8 cellular contexts compared by ENCODE assay signal in genomic region chr19:7395793-7396192, GRCh38. TPM values are rescaled to one million over a fixed set of nuclear protein-coding genes. Genes with fewer than 3 reads are reported as not detected.
DNase-seq lines count a peak whose midpoint lies in the region; ATAC-seq and TF ChIP-seq lines count a peak whose summit lies in the region.

No MANE protein-coding gene starts in this region.

- ATAC-seq in omental fat pad (ENCODE audit: low FRiP score) (no peak), GM21825 (IDR thresholded peaks at IDR 0.05; ENCODE audit: unreplicated experiment) (no peak)

- H3K4me3 ChIP-seq in H7 (ENCODE audit: insufficient read depth, low read depth, low read length) (peak overlapping the region; percentile 89), skeletal muscle satellite cell (ENCODE audit: low read length) (peak overlapping the region; percentile 93)

- H3K9ac ChIP-seq in skeletal muscle satellite cell (ENCODE audit: low read depth, low read length), result peak overlapping the region; percentile 96

- H3K4me2 ChIP-seq in skeletal muscle satellite cell (ENCODE audit: low read length), result peak overlapping the region; percentile 96

- H3K4me1 Mint-ChIP-seq in glutamatergic neuron (ENCODE audit: low read depth, unreplicated experiment), result peaks cover 6% of the 10 kb centered on the region

- H3K27me3 Mint-ChIP-seq in glutamatergic neuron (ENCODE audit: unreplicated experiment), result peaks cover 8% of the 10 kb centered on the region

- H3K36me3 Mint-ChIP-seq in glutamatergic neuron (ENCODE audit: unreplicated experiment), result no peaks in the 10 kb centered on the region

- H3K27ac ChIP-seq in VCaP, result peak overlapping the region; percentile 73; the same call in 1 of the 2 replicates

- H3K36me3 ChIP-seq in H7 (replicated peaks; ENCODE audit: control insufficient read depth, insufficient read depth, low read length) (no peaks in the 10 kb centered on the region), skeletal muscle satellite cell (ENCODE audit: insufficient read depth, low read length) (no peaks in the 10 kb centered on the region)

- peaks cover 9% of the 10 kb centered on the region for H3K9me3 Mint-ChIP-seq in glutamatergic neuron (ENCODE audit: unreplicated experiment)

- TF ChIP-seq CTCF in VCaP (conservative IDR thresholded peaks at IDR 0.05) (no peak), glutamatergic neuron (IDR thresholded peaks at IDR 0.05; ENCODE audit: partially characterized antibody, unreplicated experiment) (no peak), omental fat pad (IDR thresholded peaks at IDR 0.05) (no peak)

- peaks cover 29% of the 10 kb centered on the region for H3K4me1 ChIP-seq in skeletal muscle satellite cell (ENCODE audit: control insufficient read depth, insufficient read depth, low read length)

- peak overlapping the region; percentile 91 for H3K4me3 Mint-ChIP-seq in glutamatergic neuron (ENCODE audit: unreplicated experiment)

- H3K27ac Mint-ChIP-seq in glutamatergic neuron (ENCODE audit: unreplicated experiment), result peak overlapping the region; percentile 80

- H3K27me3 ChIP-seq in H7 (ENCODE audit: control insufficient read depth, insufficient read depth, low read length) (no peaks in the 10 kb centered on the region), skeletal muscle satellite cell (ENCODE audit: control insufficient read depth, insufficient read depth, low read length) (no peaks in the 10 kb centered on the region)

- H3K9me3 ChIP-seq in skeletal muscle satellite cell (replicated peaks; ENCODE audit: low read length), result no peaks in the 10 kb centered on the region

- DNase-seq in H7 (no peak), glutamatergic neuron (no peak), T1000 (lab: John Stamatoyannopoulos, UW) (no peak), omental fat pad (ENCODE audit: low spot score) (no peak), anterior cingulate cortex (lab: John Stamatoyannopoulos, UW) (no peak)

RNA-seq across cellular contexts. Expression of gene ARHGEF18, which starts 47.1 kb away (rescaled TPM):
- 48.3 and 50.5 TPM in 2 replicates for total RNA-seq in H7 (2014; rRNA removed; shearing (Covaris generic))
- 44.1 TPM for total RNA-seq in glutamatergic neuron (ENCODE audit: unreplicated experiment)
- 19.2 and 23.1 TPM in 2 replicates for total RNA-seq in skeletal muscle satellite cell (2012; rRNA removed)
- 10 to 100 TPM; 13.6 to 24.1 (median 19.4) TPM for total RNA-seq in omental fat pad
